9 cellular contexts compared by ENCODE assay signal in genomic region chr13:40116008-40116407, GRCh38.
DNase-seq lines count a peak whose midpoint lies in the region; ATAC-seq and FAIRE-seq lines count a peak whose summit lies in the region.
"Had no signal": no experiment of that assay in that cellular context is flagged by ENCODE, and none has a peak within 500 bp of the region (broad histone marks: within the 10 kb centered on the region; RNA-seq: fewer than 3 reads in every experiment).

No MANE protein-coding gene starts in this region.

- ATAC-seq in activated T-cell treated with anti-CD3 and anti-CD28 coated beads, Interleukin-2, amount 50 U/mL, for 72 hours (replicated peaks in 1 of 2) = peak; percentile 89 to 93

- H3K9me3 Mint-ChIP-seq in activated naive CD4-positive, alpha-beta T cell treated with anti-CD3 and anti-CD28 coated beads for 36 hours = peaks cover 6% of the 10 kb centered on the region
- H3K9me3 Mint-ChIP-seq in activated T-cell treated with anti-CD3 and anti-CD28 coated beads, Interleukin-2, amount 50 U/mL, for 72 hours = peaks cover 1 to 4% of the 10 kb centered on the region in 2 donors

- H3K27me3 ChIP-seq in skeletal muscle tissue (ENCODE audit: control insufficient read depth in 3 of 3, insufficient read depth in 3 of 3, low read length in 3 of 3) = no peaks in the 10 kb centered on the region

- no peak overlapping the region for H3K4me3 ChIP-seq in skeletal muscle tissue (ENCODE audit: low read length in 3 of 3)

- H3K36me3 ChIP-seq in skeletal muscle tissue (ENCODE audit: control insufficient read depth in 3 of 3, insufficient read depth in 3 of 3, low read length in 3 of 3) = no peaks in the 10 kb centered on the region

- H3K9ac ChIP-seq in skeletal muscle tissue (ENCODE audit: low read depth in 1 of 3, low read length in 3 of 3) = no peak overlapping the region

- peaks cover 0 to 4% (median 0%) of the 10 kb centered on the region in 3 donors for H3K9me3 ChIP-seq in skeletal muscle tissue (ENCODE audit: control insufficient read depth in 3 of 3, low read length in 3 of 3)

- CTCF ChIA-PET in activated naive CD4-positive, alpha-beta T cell treated with anti-CD3 and anti-CD28 coated beads for 36 hours (lab: Charles Lee) = no interaction called here

- peak; percentile 59 for DNase-seq in activated naive CD4-positive, alpha-beta T cell treated with anti-CD3 and anti-CD28 coated beads for 36 hours
- no peak for DNase-seq in activated naive CD4-positive, alpha-beta T cell treated with anti-CD3 and anti-CD28 coated beads, Interleukin-2, amount 50 U/mL, for 16 hours
- peak; percentile 36 for DNase-seq in HTR-8/SVneo (ENCODE audit: insufficient read length, low spot score)
- peak; percentile 53 to 69 for DNase-seq in activated T-cell treated with anti-CD3 and anti-CD28 coated beads, Interleukin-2, amount 50 U/mL, for 72 hours
- peak; percentile 61 for DNase-seq in glomerular visceral epithelial cell (ENCODE audit: extremely low spot score)
- DNase-seq in amniotic stem cell (lab: John Stamatoyannopoulos, UW) = no peak
- no peak for DNase-seq in NCI-H526 (lab: John Stamatoyannopoulos, UW)
- DNase-seq: DND-41 had no signal

- peaks cover 0 to 2% (median 2%) of the 10 kb centered on the region in 3 donors for H3K4me1 ChIP-seq in skeletal muscle tissue (ENCODE audit: control insufficient read depth in 3 of 3, insufficient read depth in 3 of 3, low read length in 3 of 3)

- peaks cover 6% of the 10 kb centered on the region for H3K36me3 Mint-ChIP-seq in activated naive CD4-positive, alpha-beta T cell treated with anti-CD3 and anti-CD28 coated beads for 36 hours (ENCODE audit: low read depth)
- H3K36me3 Mint-ChIP-seq in activated T-cell treated with anti-CD3 and anti-CD28 coated beads, Interleukin-2, amount 50 U/mL, for 72 hours (ENCODE audit: insufficient read depth in 2 of 2) = peaks cover 3 to 9% of the 10 kb centered on the region in 2 donors

- no peak for FAIRE-seq in HTR-8/SVneo (lab: Jason Lieb, UNC)

- H3K4me1 Mint-ChIP-seq in activated naive CD4-positive, alpha-beta T cell treated with anti-CD3 and anti-CD28 coated beads for 36 hours (ENCODE audit: low read depth) = peaks cover 15% of the 10 kb centered on the region
- H3K4me1 Mint-ChIP-seq in activated T-cell treated with anti-CD3 and anti-CD28 coated beads, Interleukin-2, amount 50 U/mL, for 72 hours (ENCODE audit: low read depth) = peaks cover 45% of the 10 kb centered on the region

- intact Hi-C loops in activated naive CD4-positive, alpha-beta T cell treated with anti-CD3 and anti-CD28 coated beads for 36 hours (cut with micrococcal nuclease) = loop anchor here (1.0 kb wide), 1 partner anchor 14 kb away; no protein-coding TSS in a partner anchor

- no peaks in the 10 kb centered on the region for H3K27me3 Mint-ChIP-seq in activated naive CD4-positive, alpha-beta T cell treated with anti-CD3 and anti-CD28 coated beads for 36 hours (ENCODE audit: low read depth)
- H3K27me3 Mint-ChIP-seq in activated T-cell treated with anti-CD3 and anti-CD28 coated beads, Interleukin-2, amount 50 U/mL, for 72 hours (ENCODE audit: low read depth) = no peaks in the 10 kb centered on the region

- peak overlapping the region; percentile 66 for H3K27ac Mint-ChIP-seq in activated naive CD4-positive, alpha-beta T cell treated with anti-CD3 and anti-CD28 coated beads for 36 hours
- peak overlapping the region; percentile 80 for H3K27ac Mint-ChIP-seq in activated T-cell treated with anti-CD3 and anti-CD28 coated beads, Interleukin-2, amount 50 U/mL, for 72 hours

- H3K27ac ChIP-seq in skeletal muscle tissue (ENCODE audit: low read depth, low read length) = peak overlapping the region; percentile 26

- H3K4me3 Mint-ChIP-seq in activated naive CD4-positive, alpha-beta T cell treated with anti-CD3 and anti-CD28 coated beads for 36 hours = no peak overlapping the region
- peak overlapping the region; percentile 32 to 35 for H3K4me3 Mint-ChIP-seq in activated T-cell treated with anti-CD3 and anti-CD28 coated beads, Interleukin-2, amount 50 U/mL, for 72 hours

Comparison
In these comparisons a context has a peak if more than half of its experiments do, and no peak if none do; other contexts are left out.
1. DNase-seq: peak in activated naive CD4-positive, alpha-beta T cell treated with anti-CD3 and anti-CD28 coated beads for 36 hours (single experiment), HTR-8/SVneo (single experiment), activated T-cell treated with anti-CD3 and anti-CD28 coated beads, Interleukin-2, amount 50 U/mL, for 72 hours (2 of 2) and glomerular visceral epithelial cell (single experiment); none in activated naive CD4-positive, alpha-beta T cell treated with anti-CD3 and anti-CD28 coated beads, Interleukin-2, amount 50 U/mL, for 16 hours (single experiment), amniotic stem cell (single experiment) and NCI-H526 (0 of 2).